In the genomic region with DNA sequence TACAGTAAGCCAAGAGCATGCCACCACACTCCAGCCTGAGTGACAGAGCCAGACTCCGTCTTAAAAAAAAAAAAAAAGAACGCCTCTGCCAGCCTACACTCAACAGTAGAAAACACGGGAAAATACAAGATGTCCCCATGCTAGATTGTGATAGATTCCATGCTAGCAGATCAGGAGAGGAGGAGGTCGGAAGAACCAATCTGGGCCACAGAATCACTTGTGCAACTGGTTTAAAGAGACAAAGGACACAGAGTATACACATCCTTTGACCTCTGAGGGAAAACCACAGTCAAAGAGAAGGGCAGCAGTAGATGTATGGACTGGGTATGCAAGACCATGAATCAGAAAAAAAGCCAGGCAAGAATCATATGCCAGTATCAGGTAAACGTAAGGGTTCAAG, we compare ENCODE assay signal across 20 cellular contexts. TPM values are rescaled to one million over a fixed set of nuclear protein-coding genes. Genes with fewer than 3 reads are reported as not detected.
A peak's percentile ranks its signal among the peaks of the same experiment; 100 is the strongest.
DNase-seq lines count a peak whose midpoint lies in the region; ATAC-seq and TF ChIP-seq lines count a peak whose summit lies in the region.
"Had no signal": no experiment of that assay in that cellular context is flagged by ENCODE, and none has a peak within 500 bp of the region (broad histone marks: within the 10 kb centered on the region; RNA-seq: fewer than 3 reads in every experiment).

No MANE protein-coding gene starts in this region.

- H3K36me3 ChIP-seq in right atrium auricular region: no peaks in the 10 kb centered on the region
- H3K36me3 ChIP-seq in RWPE2 (ENCODE audit: low read depth): no peaks in the 10 kb centered on the region; the same call in 1 of the 2 replicates
- H3K36me3 ChIP-seq in psoas muscle (ENCODE audit: insufficient read depth in 1 of 2, low read depth in 1 of 2): no peaks in the 10 kb centered on the region
- no peaks in the 10 kb centered on the region for H3K36me3 ChIP-seq in body of pancreas (replicated peaks in 1 of 2; ENCODE audit: insufficient read depth in 1 of 2, low read depth in 2 of 2)
- H3K36me3 ChIP-seq: cardiac muscle cell, esophagus squamous epithelium, neutrophil had no signal

- ATAC-seq in Right ventricle myocardium superior (ENCODE audit: poor library complexity): peak; percentile 32
- ATAC-seq in RWPE2 (ENCODE audit: low read depth): no peak
- peak in 3 of 4 donors; percentile 25 to 52 (median 32) for ATAC-seq in psoas muscle
- ATAC-seq in GM21515 (IDR thresholded peaks at IDR 0.05; ENCODE audit: unreplicated experiment): no peak
- ATAC-seq in GM18505 (IDR thresholded peaks at IDR 0.05; ENCODE audit: unreplicated experiment): no peak
- no peak for ATAC-seq in body of pancreas

- intact Hi-C loops in Right ventricle myocardium superior (cut with DNase I) (no loop called here), psoas muscle (cut with DNase I) (loop anchor here in 1 of 2 donors (10.0 kb wide), 1 partner anchor 57 kb away; no protein-coding TSS in a partner anchor), body of pancreas (cut with DNase I) (no loop called here)

- no peak for TF ChIP-seq POLR2A in GM18505 (IDR thresholded peaks at IDR 0.05; ENCODE audit: borderline replicate concordance, extremely low read depth, insufficient read depth, insufficient read length)
- TF ChIP-seq POLR2A in body of pancreas (IDR thresholded peaks at IDR 0.05): no peak

- H3K27ac Mint-ChIP-seq in endothelial cell (ENCODE audit: unreplicated experiment): peak overlapping the region; percentile 70
- H3K27ac Mint-ChIP-seq: activated T-helper 1 cell treated with anti-CD3 and anti-CD28 coated beads, Interleukin-12 subunit alpha, Interleukin-12 subunit beta, Interleukin-2, Interleukin-4 antibody, amounts not matched to agents 30 ng/mL and 10 ng/mL and 1 ng/mL, durations not matched to agents 14 hours and 24 hours and 36 hours; T-helper 1 cell treated with Interleukin-12 subunit alpha and Interleukin-12 subunit beta and Interleukin-4 antibody, amounts not matched to agents 30 μg/mL and 1 μg/mL, for 36 hours had no signal

- H3K4me3 ChIP-seq in right atrium auricular region (no peak overlapping the region), RWPE2 (ENCODE audit: severe bottlenecking) (no peak overlapping the region), psoas muscle (no peak overlapping the region), body of pancreas (no peak overlapping the region)
- H3K4me3 ChIP-seq: cardiac muscle cell, dorsolateral prefrontal cortex, esophagus squamous epithelium had no signal

- no peaks in the 10 kb centered on the region for H3K36me3 Mint-ChIP-seq in endothelial cell (ENCODE audit: low read depth, unreplicated experiment)

- H3K27me3 Mint-ChIP-seq in endothelial cell (ENCODE audit: unreplicated experiment): no peaks in the 10 kb centered on the region

- H3K27ac ChIP-seq in right atrium auricular region: peak overlapping the region in 1 of 2 donors; percentile 8
- H3K27ac ChIP-seq in RWPE2 (ENCODE audit: poor library complexity, severe bottlenecking): peak overlapping the region; percentile 82
- H3K27ac ChIP-seq in psoas muscle: no peak overlapping the region
- no peak overlapping the region for H3K27ac ChIP-seq in body of pancreas
- H3K27ac ChIP-seq: cardiac muscle cell had no signal

- H3K9me3 ChIP-seq in right atrium auricular region (no peaks in the 10 kb centered on the region), RWPE2 (ENCODE audit: severe bottlenecking) (no peaks in the 10 kb centered on the region), psoas muscle (no peaks in the 10 kb centered on the region), body of pancreas (no peaks in the 10 kb centered on the region)
- H3K9me3 ChIP-seq: esophagus squamous epithelium, neutrophil had no signal

- DNase-seq in Right ventricle myocardium superior (no peak), right atrium auricular region (ENCODE audit: low spot score) (no peak), RWPE2 (ENCODE audit: low spot score) (no peak), endothelial cell (ENCODE audit: low spot score) (no peak), psoas muscle (no peak), body of pancreas (no peak)
- DNase-seq: amniotic stem cell; dorsolateral prefrontal cortex; esophagus squamous epithelium; KBM-7; NCI-H2029; NCI-H524; SHP77; stimulated activated CD4-positive, alpha-beta T cell treated with anti-CD3 and anti-CD28 coated beads, Interleukin-12 subunit alpha, Interleukin-12 subunit beta, amount 100 ng/mL, for 4 hours had no signal

- TF ChIP-seq CTCF in right atrium auricular region (IDR thresholded peaks at IDR 0.05) (no peak), RWPE2 (IDR thresholded peaks at IDR 0.05; ENCODE audit: poor library complexity, severe bottlenecking) (no peak), endothelial cell (IDR thresholded peaks at IDR 0.05; ENCODE audit: unreplicated experiment) (no peak), psoas muscle (IDR thresholded peaks at IDR 0.05) (no peak), body of pancreas (IDR thresholded peaks at IDR 0.05) (no peak)

- no peak overlapping the region for H3K4me3 Mint-ChIP-seq in endothelial cell (ENCODE audit: unreplicated experiment)
- H3K4me3 Mint-ChIP-seq: activated T-helper 1 cell treated with anti-CD3 and anti-CD28 coated beads, Interleukin-12 subunit alpha, Interleukin-12 subunit beta, Interleukin-2, Interleukin-4 antibody, amounts not matched to agents 30 ng/mL and 10 ng/mL and 1 ng/mL, durations not matched to agents 14 hours and 24 hours and 36 hours; T-helper 1 cell treated with Interleukin-12 subunit alpha and Interleukin-12 subunit beta and Interleukin-4 antibody, amounts not matched to agents 30 μg/mL and 1 μg/mL, for 36 hours had no signal

- no peaks in the 10 kb centered on the region for H3K9me3 Mint-ChIP-seq in endothelial cell (ENCODE audit: unreplicated experiment)
- H3K9me3 Mint-ChIP-seq: activated T-helper 1 cell treated with anti-CD3 and anti-CD28 coated beads, Interleukin-12 subunit alpha, Interleukin-12 subunit beta, Interleukin-2, Interleukin-4 antibody, amounts not matched to agents 30 ng/mL and 10 ng/mL and 1 ng/mL, durations not matched to agents 14 hours and 24 hours and 36 hours; T-helper 1 cell treated with Interleukin-12 subunit alpha and Interleukin-12 subunit beta and Interleukin-4 antibody, amounts not matched to agents 30 μg/mL and 1 μg/mL, for 36 hours had no signal

- H3K27me3 ChIP-seq in right atrium auricular region: no peaks in the 10 kb centered on the region
- H3K27me3 ChIP-seq in RWPE2 (ENCODE audit: insufficient read depth, poor library complexity, severe bottlenecking): no peaks in the 10 kb centered on the region
- H3K27me3 ChIP-seq in psoas muscle (ENCODE audit: insufficient read depth in 3 of 3, low read length in 2 of 3): no peaks in the 10 kb centered on the region
- H3K27me3 ChIP-seq in body of pancreas: no peaks in the 10 kb centered on the region
- H3K27me3 ChIP-seq: cardiac muscle cell, dorsolateral prefrontal cortex, esophagus squamous epithelium, neutrophil had no signal

- H3K4me1 ChIP-seq in right atrium auricular region (peaks cover 0 to 63% of the 10 kb centered on the region in 2 donors), RWPE2 (ENCODE audit: insufficient read depth, poor library complexity, severe bottlenecking) (peaks cover 40% of the 10 kb centered on the region), psoas muscle (peaks cover 56% of the 10 kb centered on the region), body of pancreas (peaks cover 24% of the 10 kb centered on the region)

- 64 to 84% (median 66%) methylated on average over 5 of the region's 5 CpGs for WGBS in psoas muscle, 3 donors
- WGBS in body of pancreas, 2 donors: 77 to 79% methylated on average over 5 of the region's 5 CpGs

- H3K4me1 Mint-ChIP-seq in endothelial cell (ENCODE audit: unreplicated experiment): peaks cover 18% of the 10 kb centered on the region

RNA-seq across cellular contexts. Expression of gene TBL1XR1, which starts 15.9 kb away (rescaled TPM):
- total RNA-seq in Right ventricle myocardium superior (90.8 TPM), right atrium auricular region (10 to 100 TPM; 68.2 to 79.9 TPM), endothelial cell (ENCODE audit: unreplicated experiment) (156 TPM), psoas muscle (10 to 100 TPM; 58.6 to 97.4 (median 69.4) TPM), body of pancreas (10 to 100 TPM; 34.3 to 57.9 TPM)
- polyA plus RNA-seq in psoas muscle: 10 to 100 TPM in 2 of 3 donors, 1 to 10 TPM in 1; 7.3 to 15.7 (median 11.5) TPM

Comparison
In these comparisons a context has a peak if more than half of its experiments do, and no peak if none do; other contexts are left out.
1. ATAC-seq: peak in Right ventricle myocardium superior (single experiment) and psoas muscle (3 of 4); none in RWPE2 (single experiment), GM21515 (single experiment), GM18505 (single experiment) and body of pancreas (single experiment).